Comparison of ENCODE assay signal across 26 cellular contexts in genomic region chr22:27051407-27051806, GRCh38.
"Had no signal": no experiment of that assay in that cellular context is flagged by ENCODE, and none has a peak within 500 bp of the region (broad histone marks: within the 10 kb centered on the region; RNA-seq: fewer than 3 reads in every experiment).

No MANE protein-coding gene starts in this region.

- ATAC-seq: stimulated activated effector memory CD8-positive, alpha-beta T cell treated with anti-CD3 and anti-CD28 coated beads, Interleukin-12 subunit alpha, Interleukin-12 subunit beta, amount 100 ng/mL, for 72 hours; stimulated activated memory B cell treated with anti-CD40 and anti-IgM and Interleukin-4, amounts not matched to agents 10 μg/mL and 1 μg/mL and 100 μg/mL, for 72 hours; stimulated activated naive B cell treated with anti-CD40 and anti-IgM and Interleukin-4, amounts not matched to agents 10 μg/mL and 1 μg/mL and 100 μg/mL, for 72 hours; stimulated activated naive CD8-positive, alpha-beta T cell treated with anti-CD3 and anti-CD28 coated beads, Interleukin-15, amount 100 ng/mL, for 72 hours; stimulated activated naive CD8-positive, alpha-beta T cell treated with anti-CD3 and anti-CD28 coated beads, Interleukin-15, Interleukin-2, amounts not matched to agents 100 U/mL and 50 U/mL, for 24 hours; upper lobe of right lung had no signal

- DNase-seq: stimulated activated CD4-positive, alpha-beta T cell treated with anti-CD3 and anti-CD28 coated beads, Interleukin-2, amount 100 ng/mL, for 48 hours; stimulated activated CD4-positive, alpha-beta T cell treated with anti-CD3 and anti-CD28 coated beads, Interleukin-4, amount 100 ng/mL, for 1 hour; stimulated activated CD4-positive, alpha-beta T cell treated with anti-CD3 and anti-CD28 coated beads, Interleukin-4, amount 100 ng/mL, for 24 hours; stimulated activated CD4-positive, alpha-beta T cell treated with anti-CD3 and anti-CD28 coated beads, Interleukin-4, amount 100 ng/mL, for 4 hours; stimulated activated CD8-positive, alpha-beta memory T cell treated with anti-CD3 and anti-CD28 coated beads, Interleukin-4, amount 100 ng/mL, for 48 hours; stimulated activated naive B cell treated with anti-CD40 and anti-IgM and Interleukin-4, amounts not matched to agents 10 μg/mL and 1 μg/mL and 100 μg/mL, for 72 hours; stimulated activated naive CD4-positive, alpha-beta T cell; stimulated activated naive CD4-positive, alpha-beta T cell treated with Interleukin-2 at 50 U/mL for 16 hours; stimulated activated naive CD8-positive, alpha-beta T cell treated with anti-CD3 and anti-CD28 coated beads, Interleukin-15, amount 100 ng/mL, for 72 hours; stimulated activated naive CD8-positive, alpha-beta T cell treated with anti-CD3 and anti-CD28 coated beads, Interleukin-15, Interleukin-2, amounts not matched to agents 100 U/mL and 50 U/mL, for 24 hours; stomach; substantia nigra; testis; thyroid gland; tibial artery; transverse colon; trophoblast cell; upper lobe of left lung; upper lobe of right lung; uterus had no signal

- H3K4me3 ChIP-seq: stomach, suprapubic skin, testis, thoracic aorta, thyroid gland, tibial artery, tibial nerve, transverse colon, upper lobe of left lung, upper lobe of right lung, uterus, vagina had no signal

- H3K27ac ChIP-seq: stomach, suprapubic skin, testis, thoracic aorta, thyroid gland, tibial artery, tibial nerve, transverse colon, upper lobe of left lung, upper lobe of right lung, uterus, vagina had no signal

- H3K9me3 ChIP-seq: stomach, suprapubic skin, testis, thoracic aorta, thyroid gland, tibial artery, tibial nerve, transverse colon, upper lobe of left lung, upper lobe of right lung, uterus, vagina had no signal

- H3K27me3 ChIP-seq: suprapubic skin, testis, thyroid gland, tibial artery, tibial nerve, transverse colon, upper lobe of left lung, upper lobe of right lung, uterus, vagina had no signal

- H3K36me3 ChIP-seq: stomach, suprapubic skin, thoracic aorta, thyroid gland, tibial artery, tibial nerve, transverse colon, upper lobe of left lung, upper lobe of right lung, uterus, vagina had no signal

- H3K4me1 ChIP-seq: stomach, suprapubic skin, testis, thyroid gland, tibial artery, tibial nerve, transverse colon, upper lobe of left lung, upper lobe of right lung, uterus, vagina had no signal
